ENCODE assay signal across 1 cellular context in the genomic region with DNA sequence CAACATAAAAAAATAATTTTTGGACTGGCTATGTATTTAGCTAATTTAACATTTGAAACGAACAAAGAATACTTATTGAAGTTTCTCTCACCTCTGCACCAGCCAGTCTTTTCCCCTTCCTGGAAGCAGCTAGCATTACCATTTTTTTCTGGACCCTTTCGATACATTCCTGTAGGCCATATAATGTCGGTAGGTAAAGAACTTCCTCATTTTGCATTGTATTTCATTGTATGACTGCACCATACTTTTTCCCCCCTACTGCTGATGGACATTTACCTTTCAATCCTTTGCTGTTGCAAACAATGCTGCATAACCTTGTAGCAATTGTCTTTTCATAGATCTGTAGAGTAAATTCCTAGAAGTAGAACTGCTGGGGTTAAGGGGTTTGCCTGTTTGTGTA.
TF ChIP-seq lines count a peak whose summit lies in the region.

No MANE protein-coding gene starts in this region.

TF ChIP-seq in GM12878, 131 proteins besides CTCF, POLR2A, EP300 and RAD21 (continued from another document):
- TF ChIP-seq, protein P1, sequence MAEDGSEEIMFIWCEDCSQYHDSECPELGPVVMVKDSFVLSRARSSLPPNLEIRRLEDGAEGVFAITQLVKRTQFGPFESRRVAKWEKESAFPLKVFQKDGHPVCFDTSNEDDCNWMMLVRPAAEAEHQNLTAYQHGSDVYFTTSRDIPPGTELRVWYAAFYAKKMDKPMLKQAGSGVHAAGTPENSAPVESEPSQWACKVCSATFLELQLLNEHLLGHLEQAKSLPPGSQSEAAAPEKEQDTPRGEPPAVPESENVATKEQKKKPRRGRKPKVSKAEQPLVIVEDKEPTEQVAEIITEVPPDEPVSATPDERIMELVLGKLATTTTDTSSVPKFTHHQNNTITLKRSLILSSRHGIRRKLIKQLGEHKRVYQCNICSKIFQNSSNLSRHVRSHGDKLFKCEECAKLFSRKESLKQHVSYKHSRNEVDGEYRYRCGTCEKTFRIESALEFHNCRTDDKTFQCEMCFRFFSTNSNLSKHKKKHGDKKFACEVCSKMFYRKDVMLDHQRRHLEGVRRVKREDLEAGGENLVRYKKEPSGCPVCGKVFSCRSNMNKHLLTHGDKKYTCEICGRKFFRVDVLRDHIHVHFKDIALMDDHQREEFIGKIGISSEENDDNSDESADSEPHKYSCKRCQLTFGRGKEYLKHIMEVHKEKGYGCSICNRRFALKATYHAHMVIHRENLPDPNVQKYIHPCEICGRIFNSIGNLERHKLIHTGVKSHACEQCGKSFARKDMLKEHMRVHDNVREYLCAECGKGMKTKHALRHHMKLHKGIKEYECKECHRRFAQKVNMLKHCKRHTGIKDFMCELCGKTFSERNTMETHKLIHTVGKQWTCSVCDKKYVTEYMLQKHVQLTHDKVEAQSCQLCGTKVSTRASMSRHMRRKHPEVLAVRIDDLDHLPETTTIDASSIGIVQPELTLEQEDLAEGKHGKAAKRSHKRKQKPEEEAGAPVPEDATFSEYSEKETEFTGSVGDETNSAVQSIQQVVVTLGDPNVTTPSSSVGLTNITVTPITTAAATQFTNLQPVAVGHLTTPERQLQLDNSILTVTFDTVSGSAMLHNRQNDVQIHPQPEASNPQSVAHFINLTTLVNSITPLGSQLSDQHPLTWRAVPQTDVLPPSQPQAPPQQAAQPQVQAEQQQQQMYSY (CRISPR knock-in tag; IDR thresholded peaks at IDR 0.05): no peak
- TF ChIP-seq BRCA1 (IDR thresholded peaks at IDR 0.05; ENCODE audit: low read depth, low read length): no peak
- no peak for TF ChIP-seq RAD51 (IDR thresholded peaks at IDR 0.05)
- TF ChIP-seq, protein P2, sequence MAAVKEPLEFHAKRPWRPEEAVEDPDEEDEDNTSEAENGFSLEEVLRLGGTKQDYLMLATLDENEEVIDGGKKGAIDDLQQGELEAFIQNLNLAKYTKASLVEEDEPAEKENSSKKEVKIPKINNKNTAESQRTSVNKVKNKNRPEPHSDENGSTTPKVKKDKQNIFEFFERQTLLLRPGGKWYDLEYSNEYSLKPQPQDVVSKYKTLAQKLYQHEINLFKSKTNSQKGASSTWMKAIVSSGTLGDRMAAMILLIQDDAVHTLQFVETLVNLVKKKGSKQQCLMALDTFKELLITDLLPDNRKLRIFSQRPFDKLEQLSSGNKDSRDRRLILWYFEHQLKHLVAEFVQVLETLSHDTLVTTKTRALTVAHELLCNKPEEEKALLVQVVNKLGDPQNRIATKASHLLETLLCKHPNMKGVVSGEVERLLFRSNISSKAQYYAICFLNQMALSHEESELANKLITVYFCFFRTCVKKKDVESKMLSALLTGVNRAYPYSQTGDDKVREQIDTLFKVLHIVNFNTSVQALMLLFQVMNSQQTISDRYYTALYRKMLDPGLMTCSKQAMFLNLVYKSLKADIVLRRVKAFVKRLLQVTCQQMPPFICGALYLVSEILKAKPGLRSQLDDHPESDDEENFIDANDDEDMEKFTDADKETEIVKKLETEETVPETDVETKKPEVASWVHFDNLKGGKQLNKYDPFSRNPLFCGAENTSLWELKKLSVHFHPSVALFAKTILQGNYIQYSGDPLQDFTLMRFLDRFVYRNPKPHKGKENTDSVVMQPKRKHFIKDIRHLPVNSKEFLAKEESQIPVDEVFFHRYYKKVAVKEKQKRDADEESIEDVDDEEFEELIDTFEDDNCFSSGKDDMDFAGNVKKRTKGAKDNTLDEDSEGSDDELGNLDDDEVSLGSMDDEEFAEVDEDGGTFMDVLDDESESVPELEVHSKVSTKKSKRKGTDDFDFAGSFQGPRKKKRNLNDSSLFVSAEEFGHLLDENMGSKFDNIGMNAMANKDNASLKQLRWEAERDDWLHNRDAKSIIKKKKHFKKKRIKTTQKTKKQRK (IDR thresholded peaks at IDR 0.05; ENCODE audit: low read depth, low read length): no peak
- no peak for TF ChIP-seq FOXK2 (IDR thresholded peaks at IDR 0.05)
- TF ChIP-seq NR2F1 (conservative IDR thresholded peaks at IDR 0.05): no peak
- no peak for TF ChIP-seq NFXL1 (IDR thresholded peaks at IDR 0.05; ENCODE audit: borderline replicate concordance)
- no peak for TF ChIP-seq SREBF1 (IDR thresholded peaks at IDR 0.05; ENCODE audit: low read length)
- no peak for TF ChIP-seq DPF2 (IDR thresholded peaks at IDR 0.05)
- TF ChIP-seq CEBPB (IDR thresholded peaks at IDR 0.05; ENCODE audit: borderline replicate concordance in 1 of 2, low read depth in 2 of 2, low read length in 2 of 2): no peak
